In the genomic region with DNA sequence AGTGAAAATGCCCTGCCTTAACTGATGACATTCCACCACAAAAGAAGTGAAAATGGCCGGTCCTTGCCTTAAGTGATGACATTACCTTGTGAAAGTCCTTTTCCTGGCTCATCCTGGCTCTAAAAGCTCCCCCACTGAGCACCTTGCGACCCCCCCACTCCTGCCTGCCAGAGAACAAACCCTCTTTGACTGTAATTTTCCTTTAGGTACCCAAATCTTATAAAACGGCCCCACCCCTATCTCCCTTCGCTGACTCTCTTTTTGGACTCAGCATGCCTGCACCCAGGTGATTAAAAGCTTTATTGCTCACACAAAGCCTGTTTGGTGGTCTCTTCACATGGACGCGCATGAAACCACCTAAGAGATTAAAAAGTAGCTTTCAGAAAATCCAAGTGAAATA, we compare ENCODE assay signal across 17 cellular contexts. TPM values are rescaled to one million over a fixed set of nuclear protein-coding genes. Genes with fewer than 3 reads are reported as not detected.
"Had no signal": no experiment of that assay in that cellular context is flagged by ENCODE, and none has a peak within 500 bp of the region (broad histone marks: within the 10 kb centered on the region; RNA-seq: fewer than 3 reads in every experiment).

No MANE protein-coding gene starts in this region.

RNA-seq across cellular contexts. Expression of a gene that starts 47.2 kb away (rescaled TPM):
- total RNA-seq: activated B cell treated with CpG ODN at 0.5 μM for 24 hours; activated CD4-positive, alpha-beta memory T cell treated with anti-CD3 and anti-CD28 coated beads for 36 hours; activated CD4-positive, alpha-beta T cell treated with anti-CD3 and anti-CD28 coated beads, Interleukin-2, amount 10 ng/mL, durations not matched to agents 24 days and 14 days; activated CD8-positive, alpha-beta memory T cell treated with anti-CD3 and anti-CD28 coated beads for 36 hours; activated CD8-positive, alpha-beta T cell treated with anti-CD3 and anti-CD28 coated beads for 36 hours; activated naive CD4-positive, alpha-beta T cell treated with anti-CD3 and anti-CD28 coated beads for 36 hours; activated naive CD4-positive, alpha-beta T cell treated with anti-CD3 and anti-CD28 coated beads, Interleukin-2, amount 50 U/mL, for 72 hours; activated naive CD8-positive, alpha-beta T cell treated with anti-CD3 and anti-CD28 coated beads for 36 hours; activated T-cell treated with anti-CD3 and anti-CD28 coated beads, Interleukin-2, amount 50 U/mL, for 4 hours; activated T-cell treated with anti-CD3 and anti-CD28 coated beads, Interleukin-2, amount 50 U/mL, for 72 hours; activated T-helper 1 cell treated with anti-CD3 and anti-CD28 coated beads, Interleukin-12 subunit alpha, Interleukin-12 subunit beta, Interleukin-2, Interleukin-4 antibody, amounts not matched to agents 30 ng/mL and 10 ng/mL and 1 ng/mL, durations not matched to agents 14 hours and 24 hours and 36 hours; activated T-helper 17 cell treated with anti-CD3 and anti-CD28 coated beads, Interleukin-2, amount 50 U/mL, for 72 hours; cardiac septum; T-helper 1 cell treated with Interleukin-12 subunit alpha and Interleukin-12 subunit beta and Interleukin-4 antibody, amounts not matched to agents 30 ng/mL and 1 ng/mL, for 36 hours; T-helper 17 cell; T-helper 2 cell treated with Interferon-gamma antibody and Interleukin-4, amounts not matched to agents 100 ng/mL and 5 ng/mL, for 36 hours had no signal
- polyA plus RNA-seq: aorta had no signal
